Comparison of ENCODE assay signal across 8 cellular contexts in genomic region chr15:64774556-64775523, GRCh38. TPM values are rescaled to one million over a fixed set of nuclear protein-coding genes. Genes with fewer than 3 reads are reported as not detected.
A peak's percentile ranks its signal among the peaks of the same experiment; 100 is the strongest.
DNase-seq lines count a peak whose midpoint lies in the region; ATAC-seq lines count a peak whose summit lies in the region.

No MANE protein-coding gene starts in this region.

- peak; percentile 28 for DNase-seq in activated CD4-positive, alpha-beta memory T cell treated with anti-CD3 and anti-CD28 coated beads for 36 hours
- no peak for DNase-seq in activated CD4-positive, alpha-beta memory T cell treated with anti-CD3 and anti-CD28 coated beads, Interleukin-2, amount 10 ng/mL, durations not matched to agents 7 days and 5 days
- DNase-seq in activated T-cell treated with anti-CD3 and anti-CD28 coated beads, Interleukin-2, amount 50 U/mL, for 1 hour: peak; percentile 35
- DNase-seq in left ventricle myocardium superior (peak; percentile 59), COR-L47 (lab: John Stamatoyannopoulos, UW) (no peak), NCI-H345 (lab: John Stamatoyannopoulos, UW) (no peak)

- peak overlapping the region; percentile 50 for H3K4me3 Mint-ChIP-seq in activated CD4-positive, alpha-beta memory T cell treated with anti-CD3 and anti-CD28 coated beads for 36 hours
- no peak overlapping the region for H3K4me3 Mint-ChIP-seq in activated CD4-positive, alpha-beta memory T cell treated with anti-CD3 and anti-CD28 coated beads, Interleukin-2, amount 10 ng/mL, durations not matched to agents 7 days and 5 days

- no peaks in the 10 kb centered on the region for H3K36me3 ChIP-seq in skeletal muscle satellite cell (ENCODE audit: insufficient read depth, low read length)

- no peaks in the 10 kb centered on the region for H3K9me3 Mint-ChIP-seq in activated CD4-positive, alpha-beta memory T cell treated with anti-CD3 and anti-CD28 coated beads for 36 hours
- H3K9me3 Mint-ChIP-seq in activated CD4-positive, alpha-beta memory T cell treated with anti-CD3 and anti-CD28 coated beads, Interleukin-2, amount 10 ng/mL, durations not matched to agents 7 days and 5 days: no peaks in the 10 kb centered on the region

- H3K36me3 Mint-ChIP-seq in activated CD4-positive, alpha-beta memory T cell treated with anti-CD3 and anti-CD28 coated beads for 36 hours: no peaks in the 10 kb centered on the region
- H3K36me3 Mint-ChIP-seq in activated CD4-positive, alpha-beta memory T cell treated with anti-CD3 and anti-CD28 coated beads, Interleukin-2, amount 10 ng/mL, durations not matched to agents 7 days and 5 days (ENCODE audit: low read depth): no peaks in the 10 kb centered on the region

- ATAC-seq in left ventricle myocardium superior (peak; percentile 60), HG03097 (IDR thresholded peaks at IDR 0.05; ENCODE audit: low FRiP score, unreplicated experiment) (no peak)

- H3K27me3 Mint-ChIP-seq in activated CD4-positive, alpha-beta memory T cell treated with anti-CD3 and anti-CD28 coated beads for 36 hours: peaks cover 33% of the 10 kb centered on the region
- peaks cover 61% of the 10 kb centered on the region for H3K27me3 Mint-ChIP-seq in activated CD4-positive, alpha-beta memory T cell treated with anti-CD3 and anti-CD28 coated beads, Interleukin-2, amount 10 ng/mL, durations not matched to agents 7 days and 5 days

- no peaks in the 10 kb centered on the region for H3K4me1 ChIP-seq in skeletal muscle satellite cell (ENCODE audit: control insufficient read depth, insufficient read depth, low read length)

- no peaks in the 10 kb centered on the region for H3K4me1 Mint-ChIP-seq in activated CD4-positive, alpha-beta memory T cell treated with anti-CD3 and anti-CD28 coated beads for 36 hours (ENCODE audit: low read depth)
- peaks cover 6% of the 10 kb centered on the region for H3K4me1 Mint-ChIP-seq in activated CD4-positive, alpha-beta memory T cell treated with anti-CD3 and anti-CD28 coated beads, Interleukin-2, amount 10 ng/mL, durations not matched to agents 7 days and 5 days

- no peaks in the 10 kb centered on the region for H3K9me3 ChIP-seq in skeletal muscle satellite cell (replicated peaks; ENCODE audit: low read length)

- peaks cover 48% of the 10 kb centered on the region for H3K27me3 ChIP-seq in skeletal muscle satellite cell (ENCODE audit: control insufficient read depth, insufficient read depth, low read length)

- peak overlapping the region; percentile 78 for H3K4me2 ChIP-seq in skeletal muscle satellite cell (ENCODE audit: low read length)

- peak overlapping the region; percentile 64 for H3K4me3 ChIP-seq in skeletal muscle satellite cell (ENCODE audit: low read length)

- no peak overlapping the region for H3K9ac ChIP-seq in skeletal muscle satellite cell (ENCODE audit: low read depth, low read length)

- POLR2A ChIA-PET in activated CD4-positive, alpha-beta memory T cell treated with anti-CD3 and anti-CD28 coated beads for 36 hours (lab: Charles Lee): no interaction called here
- POLR2A ChIA-PET in activated CD4-positive, alpha-beta memory T cell treated with anti-CD3 and anti-CD28 coated beads, Interleukin-2, amount 10 ng/mL, durations not matched to agents 7 days and 5 days (lab: Charles Lee): no interaction called here

- CTCF ChIA-PET in activated CD4-positive, alpha-beta memory T cell treated with anti-CD3 and anti-CD28 coated beads for 36 hours (lab: Charles Lee): no interaction called here
- CTCF ChIA-PET in activated CD4-positive, alpha-beta memory T cell treated with anti-CD3 and anti-CD28 coated beads, Interleukin-2, amount 10 ng/mL, durations not matched to agents 7 days and 5 days (lab: Charles Lee): no interaction called here

- intact Hi-C loops in activated CD4-positive, alpha-beta memory T cell treated with anti-CD3 and anti-CD28 coated beads for 36 hours (cut with micrococcal nuclease): no loop called here
- intact Hi-C loops in left ventricle myocardium superior (cut with micrococcal nuclease): no loop called here

- no peak overlapping the region for H3K27ac Mint-ChIP-seq in activated CD4-positive, alpha-beta memory T cell treated with anti-CD3 and anti-CD28 coated beads for 36 hours
- no peak overlapping the region for H3K27ac Mint-ChIP-seq in activated CD4-positive, alpha-beta memory T cell treated with anti-CD3 and anti-CD28 coated beads, Interleukin-2, amount 10 ng/mL, durations not matched to agents 7 days and 5 days

RNA-seq across cellular contexts. Expression of gene RBPMS2, which starts 0.5 kb away (rescaled TPM):
- under 1 TPM in 1 of 2 experiments, not detected in 1; 0.12 TPM for total RNA-seq in activated CD4-positive, alpha-beta memory T cell treated with anti-CD3 and anti-CD28 coated beads for 36 hours
- not detected for total RNA-seq in activated CD4-positive, alpha-beta memory T cell treated with anti-CD3 and anti-CD28 coated beads, Interleukin-2, amount 10 ng/mL, durations not matched to agents 7 days and 5 days
- total RNA-seq in left ventricle myocardium superior: 213 TPM
- not detected in 2 replicates for total RNA-seq in skeletal muscle satellite cell (2012; rRNA removed)

RNA-seq across cellular contexts. Expression of gene PIF1, which starts 50.6 kb away (rescaled TPM):
- 10 to 100 TPM; 23.6 to 30.2 TPM for total RNA-seq in activated CD4-positive, alpha-beta memory T cell treated with anti-CD3 and anti-CD28 coated beads for 36 hours
- 10 to 100 TPM; 46.1 to 49.1 TPM for total RNA-seq in activated CD4-positive, alpha-beta memory T cell treated with anti-CD3 and anti-CD28 coated beads, Interleukin-2, amount 10 ng/mL, durations not matched to agents 7 days and 5 days
- 0.42 TPM for total RNA-seq in left ventricle myocardium superior
- 8.1 and 9.8 TPM in 2 replicates for total RNA-seq in skeletal muscle satellite cell (2012; rRNA removed)

Comparison
In these comparisons a context has a peak if more than half of its experiments do, and no peak if none do; other contexts are left out.
1. DNase-seq: peak in activated CD4-positive, alpha-beta memory T cell treated with anti-CD3 and anti-CD28 coated beads for 36 hours (single experiment), activated T-cell treated with anti-CD3 and anti-CD28 coated beads, Interleukin-2, amount 50 U/mL, for 1 hour (single experiment) and left ventricle myocardium superior (single experiment); none in activated CD4-positive, alpha-beta memory T cell treated with anti-CD3 and anti-CD28 coated beads, Interleukin-2, amount 10 ng/mL, durations not matched to agents 7 days and 5 days (single experiment), COR-L47 (single experiment) and NCI-H345 (single experiment).
2. RNA of gene RBPMS2, which starts 0.5 kb away (total RNA-seq): 213 TPM in left ventricle myocardium superior (single experiment); 0.12 TPM in activated CD4-positive, alpha-beta memory T cell treated with anti-CD3 and anti-CD28 coated beads for 36 hours and not detected in activated CD4-positive, alpha-beta memory T cell treated with anti-CD3 and anti-CD28 coated beads, Interleukin-2, amount 10 ng/mL, durations not matched to agents 7 days and 5 days; every median in the first group is over 100 times any median in the second.
3. RNA of gene PIF1, which starts 50.6 kb away (total RNA-seq): 46.1 to 49.1 TPM in activated CD4-positive, alpha-beta memory T cell treated with anti-CD3 and anti-CD28 coated beads, Interleukin-2, amount 10 ng/mL, durations not matched to agents 7 days and 5 days and 23.6 to 30.2 TPM in activated CD4-positive, alpha-beta memory T cell treated with anti-CD3 and anti-CD28 coated beads for 36 hours; 0.42 TPM in left ventricle myocardium superior (single experiment); every median in the first group is over 10 times any median in the second.